In the genomic region with DNA sequence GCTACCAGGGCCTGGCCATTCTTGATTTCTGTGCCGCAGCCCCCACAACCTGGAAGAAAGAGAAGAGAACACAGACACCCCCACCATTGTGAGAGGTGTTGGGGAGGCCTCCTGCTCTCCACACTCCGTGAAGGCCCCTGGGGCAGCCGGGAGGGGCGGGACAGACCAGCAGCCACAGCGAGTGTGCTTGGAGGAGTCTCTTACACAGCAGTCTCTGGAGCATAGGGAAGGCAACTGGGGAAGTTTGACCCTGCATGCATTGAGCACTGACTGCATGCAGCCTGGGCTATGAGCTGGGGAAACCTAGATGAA, we compare ENCODE assay signal across 14 cellular contexts.
"Had no signal": no experiment of that assay in that cellular context is flagged by ENCODE, and none has a peak within 500 bp of the region (broad histone marks: within the 10 kb centered on the region; RNA-seq: fewer than 3 reads in every experiment).

No MANE protein-coding gene starts in this region.

- H3K4me3 Mint-ChIP-seq: activated B cell treated with CpG ODN at 0.5 μM for 24 hours; activated CD4-positive, alpha-beta memory T cell treated with anti-CD3 and anti-CD28 coated beads, Interleukin-2, amount 10 ng/mL, durations not matched to agents 7 days and 5 days; activated CD8-positive, alpha-beta memory T cell treated with anti-CD3 and anti-CD28 coated beads, Interleukin-2, amount 10 ng/mL, durations not matched to agents 7 days and 5 days; activated naive CD8-positive, alpha-beta T cell; natural killer cell; stimulated activated naive CD8-positive, alpha-beta T cell treated with anti-CD3 and anti-CD28 coated beads, Interleukin-15, Interleukin-2, amounts not matched to agents 100 ng/mL and 50 ng/mL, for 24 hours; T-helper 2 cell treated with Interferon-gamma antibody and Interleukin-4, amounts not matched to agents 5 μg/mL and 100 μg/mL, for 36 hours had no signal

- DNase-seq: activated B cell treated with CpG ODN at 0.5 μM for 24 hours; activated CD4-positive, alpha-beta memory T cell treated with anti-CD3 and anti-CD28 coated beads, Interleukin-2, amount 10 ng/mL, durations not matched to agents 7 days and 5 days; activated CD4-positive, alpha-beta T cell treated with anti-CD3 and anti-CD28 coated beads for 4 hours; activated CD8-positive, alpha-beta memory T cell treated with anti-CD3 and anti-CD28 coated beads, Interleukin-2, amount 10 ng/mL, durations not matched to agents 7 days and 5 days; foreskin melanocyte; natural killer cell; stimulated activated CD4-positive, alpha-beta T cell treated with anti-CD3 and anti-CD28 coated beads, Interleukin-2, amount 100 ng/mL, for 24 hours had no signal

- H3K27ac Mint-ChIP-seq: activated B cell treated with CpG ODN at 0.5 μM for 24 hours; activated CD4-positive, alpha-beta memory T cell treated with anti-CD3 and anti-CD28 coated beads, Interleukin-2, amount 10 ng/mL, durations not matched to agents 7 days and 5 days; activated CD8-positive, alpha-beta memory T cell treated with anti-CD3 and anti-CD28 coated beads, Interleukin-2, amount 10 ng/mL, durations not matched to agents 7 days and 5 days; activated naive CD8-positive, alpha-beta T cell; natural killer cell; progenitor cell of endocrine pancreas; stimulated activated naive CD8-positive, alpha-beta T cell treated with anti-CD3 and anti-CD28 coated beads, Interleukin-15, Interleukin-2, amounts not matched to agents 100 ng/mL and 50 ng/mL, for 24 hours; T-helper 2 cell treated with Interferon-gamma antibody and Interleukin-4, amounts not matched to agents 5 μg/mL and 100 μg/mL, for 36 hours had no signal

- H3K9me3 Mint-ChIP-seq: activated B cell treated with CpG ODN at 0.5 μM for 24 hours; activated CD4-positive, alpha-beta memory T cell treated with anti-CD3 and anti-CD28 coated beads, Interleukin-2, amount 10 ng/mL, durations not matched to agents 7 days and 5 days; natural killer cell; stimulated activated naive CD8-positive, alpha-beta T cell treated with anti-CD3 and anti-CD28 coated beads, Interleukin-15, Interleukin-2, amounts not matched to agents 100 ng/mL and 50 ng/mL, for 24 hours; T-helper 2 cell treated with Interferon-gamma antibody and Interleukin-4, amounts not matched to agents 5 μg/mL and 100 μg/mL, for 36 hours had no signal

- ATAC-seq: activated CD8-positive, alpha-beta memory T cell treated with anti-CD3 and anti-CD28 coated beads, Interleukin-2, amount 10 ng/mL, durations not matched to agents 7 days and 5 days; natural killer cell had no signal

- H3K27me3 Mint-ChIP-seq: activated B cell treated with CpG ODN at 0.5 μM for 24 hours; activated CD4-positive, alpha-beta memory T cell treated with anti-CD3 and anti-CD28 coated beads, Interleukin-2, amount 10 ng/mL, durations not matched to agents 7 days and 5 days; activated CD8-positive, alpha-beta memory T cell treated with anti-CD3 and anti-CD28 coated beads, Interleukin-2, amount 10 ng/mL, durations not matched to agents 7 days and 5 days; activated naive CD8-positive, alpha-beta T cell; stimulated activated naive CD8-positive, alpha-beta T cell treated with anti-CD3 and anti-CD28 coated beads, Interleukin-15, Interleukin-2, amounts not matched to agents 100 ng/mL and 50 ng/mL, for 24 hours had no signal

- H3K4me3 ChIP-seq: dorsolateral prefrontal cortex, tibial nerve had no signal

- H3K9me3 ChIP-seq: tibial nerve had no signal

- H3K27ac ChIP-seq: epithelial cell of prostate, tibial nerve had no signal

- H3K36me3 Mint-ChIP-seq: activated CD8-positive, alpha-beta memory T cell treated with anti-CD3 and anti-CD28 coated beads, Interleukin-2, amount 10 ng/mL, durations not matched to agents 7 days and 5 days; activated naive CD8-positive, alpha-beta T cell; natural killer cell had no signal

- H3K27me3 ChIP-seq: dorsolateral prefrontal cortex, tibial nerve had no signal

- H3K4me1 Mint-ChIP-seq: activated B cell treated with CpG ODN at 0.5 μM for 24 hours; activated CD4-positive, alpha-beta memory T cell treated with anti-CD3 and anti-CD28 coated beads, Interleukin-2, amount 10 ng/mL, durations not matched to agents 7 days and 5 days; activated CD8-positive, alpha-beta memory T cell treated with anti-CD3 and anti-CD28 coated beads, Interleukin-2, amount 10 ng/mL, durations not matched to agents 7 days and 5 days; natural killer cell had no signal
